Comparison of ENCODE assay signal across 10 cellular contexts in genomic region chr17:81734405-81735055, GRCh38. TPM values are rescaled to one million over a fixed set of nuclear protein-coding genes. Genes with fewer than 3 reads are reported as not detected.
DNase-seq lines count a peak whose midpoint lies in the region; ATAC-seq and TF ChIP-seq lines count a peak whose summit lies in the region.
"Had no signal": no experiment of that assay in that cellular context is flagged by ENCODE, and none has a peak within 500 bp of the region (broad histone marks: within the 10 kb centered on the region; RNA-seq: fewer than 3 reads in every experiment).

No MANE protein-coding gene starts in this region.

- ATAC-seq in Right ventricle myocardium superior (ENCODE audit: poor library complexity) (peak; percentile 18), mucosa of descending colon (peak; percentile 73), GM18909 (IDR thresholded peaks at IDR 0.05; ENCODE audit: poor library complexity, unreplicated experiment) (no peak)

- H3K4me3 ChIP-seq in mucosa of descending colon (no peak overlapping the region), MG63 (no peak overlapping the region)
- H3K4me3 ChIP-seq: uterus had no signal

- no peaks in the 10 kb centered on the region for H3K27me3 ChIP-seq in MG63

- TF ChIP-seq CTCF in mucosa of descending colon (IDR thresholded peaks at IDR 0.05), result no peak

- H3K9me3 ChIP-seq in mucosa of descending colon (no peaks in the 10 kb centered on the region), MG63 (no peaks in the 10 kb centered on the region)
- H3K9me3 ChIP-seq: heart right ventricle, uterus had no signal

- peaks cover 30% of the 10 kb centered on the region for H3K4me1 ChIP-seq in mucosa of descending colon (ENCODE audit: low read depth)
- H3K4me1 ChIP-seq: uterus had no signal

- intact Hi-C loops in Right ventricle myocardium superior (cut with DNase I), result no loop called here
- intact Hi-C loops in cardiac septum (cut with DNase I), result no loop called here
- intact Hi-C loops in mucosa of descending colon (cut with DNase I, micrococcal nuclease), result no loop called here

- DNase-seq in Right ventricle myocardium superior (no peak), cardiac septum (ENCODE audit: low spot score) (no peak), SHP77 treated with DMSO at 0.1 percent for 48 hours (lab: John Stamatoyannopoulos, UW) (peak; percentile 34), mucosa of descending colon (peak; percentile 88 to 92 (median 91)), MG63 (no peak), NCI-H146 (lab: John Stamatoyannopoulos, UW) (no peak)
- DNase-seq in stimulated activated CD4-positive, alpha-beta T cell treated with anti-CD3 and anti-CD28 coated beads, Interleukin-4, amount 100 ng/mL, for 1 hour, result no peak

- no peaks in the 10 kb centered on the region for H3K36me3 ChIP-seq in mucosa of descending colon (ENCODE audit: low read depth)
- no peaks in the 10 kb centered on the region for H3K36me3 ChIP-seq in MG63
- H3K36me3 ChIP-seq: heart right ventricle, uterus had no signal

RNA-seq across cellular contexts. Expression of gene SLC25A10, which starts 22.4 kb away (rescaled TPM):
- total RNA-seq in Right ventricle myocardium superior (7.0 TPM), cardiac septum (6.3 TPM), mucosa of descending colon (10 to 100 TPM; 22.9 to 61.6 (median 57.6) TPM)
- total RNA-seq in MG63 (2014; rRNA removed; shearing (Covaris generic); ENCODE audit: low replicate concordance), result 51.4 and 77.6 TPM in 2 replicates

RNA-seq across cellular contexts. Expression of gene MRPL12, which starts 31.4 kb away (rescaled TPM):
- total RNA-seq in Right ventricle myocardium superior (173 TPM), cardiac septum (117 TPM), mucosa of descending colon (100 to 1,000 TPM in 2 of 3 donors, 10 to 100 TPM in 1; 69.0 to 109 (median 108) TPM)
- total RNA-seq in MG63 (2014; rRNA removed; shearing (Covaris generic); ENCODE audit: low replicate concordance), result 146 and 225 TPM in 2 replicates

RNA-seq across cellular contexts. Expression of gene HGS, which starts 50.7 kb away (rescaled TPM):
- total RNA-seq in Right ventricle myocardium superior (34.5 TPM), cardiac septum (56.2 TPM), mucosa of descending colon (100 to 1,000 TPM in 2 of 3 donors, 10 to 100 TPM in 1; 91.4 to 126 (median 102) TPM)
- 102 and 116 TPM in 2 replicates for total RNA-seq in MG63 (2014; rRNA removed; shearing (Covaris generic); ENCODE audit: low replicate concordance)

RNA-seq across cellular contexts. Expression of gene ARL16, which starts 50.9 kb away (rescaled TPM):
- total RNA-seq in Right ventricle myocardium superior (11.9 TPM), cardiac septum (19.1 TPM), mucosa of descending colon (10 to 100 TPM; 14.0 to 27.6 (median 26.1) TPM)
- total RNA-seq in MG63 (2014; rRNA removed; shearing (Covaris generic); ENCODE audit: low replicate concordance), result 35.0 and 47.8 TPM in 2 replicates

Comparison
In these comparisons a context has a peak if more than half of its experiments do, and no peak if none do; other contexts are left out.
1. DNase-seq: peak in SHP77 treated with DMSO at 0.1 percent for 48 hours (single experiment) and mucosa of descending colon (3 of 3); none in Right ventricle myocardium superior (single experiment), cardiac septum (single experiment), stimulated activated CD4-positive, alpha-beta T cell treated with anti-CD3 and anti-CD28 coated beads, Interleukin-4, amount 100 ng/mL, for 1 hour (single experiment), MG63 (single experiment) and NCI-H146 (single experiment).